In the genomic region with DNA sequence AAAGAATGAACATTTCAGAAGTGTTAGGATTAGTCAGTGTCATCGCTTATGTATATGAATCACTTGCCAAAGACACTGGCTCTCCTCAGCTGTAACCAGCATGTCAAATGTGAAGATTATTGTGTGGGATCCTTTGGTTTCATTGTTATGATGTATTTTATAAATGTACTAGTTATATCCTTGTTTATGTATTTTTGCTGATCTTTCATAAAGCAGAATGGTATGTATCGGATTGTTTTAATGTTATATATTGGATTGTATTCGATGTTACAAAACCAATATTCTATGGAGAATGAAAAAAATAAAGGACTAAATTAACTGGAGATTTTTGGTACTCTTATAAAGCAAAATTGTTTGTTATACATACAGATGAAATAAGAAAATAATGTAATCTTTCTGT, we compare ENCODE assay signal across 20 cellular contexts.
"Had no signal": no experiment of that assay in that cellular context is flagged by ENCODE, and none has a peak within 500 bp of the region (broad histone marks: within the 10 kb centered on the region; RNA-seq: fewer than 3 reads in every experiment).

No MANE protein-coding gene starts in this region.

- H3K27ac ChIP-seq: hepatocyte, left ventricle myocardium inferior, neural progenitor cell, neutrophil, ovary, right atrium auricular region, skin epidermis, spleen, tibial nerve, uterus had no signal

- H3K4me3 ChIP-seq: hepatocyte, left ventricle myocardium inferior, lung, neural progenitor cell, ovary, right atrium auricular region, skin epidermis, spleen, tibial nerve, uterus had no signal

- H3K4me2 ChIP-seq: hepatocyte, neural progenitor cell had no signal

- H2AFZ ChIP-seq: hepatocyte, neural progenitor cell had no signal

- ATAC-seq: natural killer cell; sciatic nerve; stimulated activated effector memory CD8-positive, alpha-beta T cell treated with anti-CD3 and anti-CD28 coated beads, Interleukin-12 subunit alpha, Interleukin-12 subunit beta, amount 100 ng/mL, for 72 hours had no signal

- DNase-seq: islet precursor cell; left ventricle myocardium inferior; mesendoderm; naive B cell; natural killer cell; nephron progenitor cell; ovary; spleen; stimulated activated CD4-positive, alpha-beta T cell treated with anti-CD3 and anti-CD28 coated beads, Interleukin-4, amount 100 ng/mL, for 24 hours; stimulated activated naive CD4-positive, alpha-beta T cell; uterus had no signal

- H3K27me3 ChIP-seq: hepatocyte, neural progenitor cell, neutrophil, ovary, right atrium auricular region, spleen, tibial nerve, uterus had no signal

- H3K9ac ChIP-seq: neural progenitor cell had no signal

- H3K4me1 ChIP-seq: left ventricle myocardium inferior, neural progenitor cell, right atrium auricular region, spleen, tibial nerve, uterus had no signal

- H3K79me2 ChIP-seq: hepatocyte had no signal

- H3K9me3 ChIP-seq: left ventricle myocardium inferior, neutrophil, ovary, right atrium auricular region, spleen, tibial nerve, uterus had no signal

- H3K36me3 ChIP-seq: neural progenitor cell, neutrophil, ovary, uterus had no signal
